ENCODE assay signal across 8 cellular contexts in genomic region chr6:31822038-31822821, GRCh38. TPM values are rescaled to one million over a fixed set of nuclear protein-coding genes. Genes with fewer than 3 reads are reported as not detected.
DNase-seq lines count a peak whose midpoint lies in the region; ATAC-seq and TF ChIP-seq lines count a peak whose summit lies in the region.

No MANE protein-coding gene starts in this region.

- peaks cover 44% of the 10 kb centered on the region for H3K4me1 Mint-ChIP-seq in activated T-helper 2 cell treated with anti-CD3 and anti-CD28 coated beads, Interferon-gamma antibody, Interleukin-2, Interleukin-4, amounts not matched to agents 10 μg/mL and 5 μg/mL and 100 μg/mL, durations not matched to agents 14 hours and 24 hours and 36 hours (ENCODE audit: low read depth)
- H3K4me1 Mint-ChIP-seq in naive thymus-derived CD4-positive, alpha-beta T cell, result peaks cover 9 to 72% (median 62%) of the 10 kb centered on the region in 7 donors

- peaks cover 17% of the 10 kb centered on the region for H3K36me3 Mint-ChIP-seq in activated T-helper 2 cell treated with anti-CD3 and anti-CD28 coated beads, Interferon-gamma antibody, Interleukin-2, Interleukin-4, amounts not matched to agents 10 μg/mL and 5 μg/mL and 100 μg/mL, durations not matched to agents 14 hours and 24 hours and 36 hours (ENCODE audit: low read depth)
- H3K36me3 Mint-ChIP-seq in naive thymus-derived CD4-positive, alpha-beta T cell, result peaks cover 0 to 13% (median 0%) of the 10 kb centered on the region in 5 donors

- DNase-seq in EL (peak; percentile 81), RKO (ENCODE audit: low spot score) (peak; percentile 89), fibroblast of the aortic adventitia (ENCODE audit: low read depth) (peak; percentile 93), suprapubic skin (ENCODE audit: low spot score in 2 of 2) (peak; percentile 93 to 94)
- peak; percentile 56 for DNase-seq in activated T-helper 2 cell treated with anti-CD3 and anti-CD28 coated beads, Interferon-gamma antibody, Interleukin-2, Interleukin-4, amounts not matched to agents 10 μg/mL and 5 μg/mL and 100 μg/mL, durations not matched to agents 14 hours and 24 hours and 36 hours (ENCODE audit: low spot score)
- DNase-seq in naive thymus-derived CD4-positive, alpha-beta T cell, result peak in 8 of 9 donors; percentile 46 to 72 (median 58)

- H3K9me3 Mint-ChIP-seq in activated T-helper 2 cell treated with anti-CD3 and anti-CD28 coated beads, Interferon-gamma antibody, Interleukin-2, Interleukin-4, amounts not matched to agents 10 μg/mL and 5 μg/mL and 100 μg/mL, durations not matched to agents 14 hours and 24 hours and 36 hours, result no peaks in the 10 kb centered on the region
- H3K9me3 Mint-ChIP-seq in naive thymus-derived CD4-positive, alpha-beta T cell, result no peaks in the 10 kb centered on the region

- POLR2A ChIA-PET in naive thymus-derived CD4-positive, alpha-beta T cell (lab: Charles Lee), result interaction anchor here (0.6 to 1.7 kb wide), 12 partner anchors 11 to 281 kb away, joined by 3 to 6 read pairs (median 4); partner anchors contain the start of genes ABHD16A, C6orf47, DDX39B and LY6G5C

- TF ChIP-seq POLR2A in suprapubic skin (IDR thresholded peaks at IDR 0.05), result peak in 1 of 2 donors; percentile 54

- no peaks in the 10 kb centered on the region for H3K27me3 ChIP-seq in naive thymus-derived CD4-positive, alpha-beta T cell (ENCODE audit: control insufficient read depth in 2 of 2, insufficient read depth in 2 of 2, low read length in 2 of 2)
- no peaks in the 10 kb centered on the region for H3K27me3 ChIP-seq in suprapubic skin

- no peaks in the 10 kb centered on the region for H3K36me3 ChIP-seq in naive thymus-derived CD4-positive, alpha-beta T cell (ENCODE audit: control insufficient read depth in 2 of 3, insufficient read depth in 3 of 3, low read length in 3 of 3)
- H3K36me3 ChIP-seq in suprapubic skin, result no peaks in the 10 kb centered on the region

- no peaks in the 10 kb centered on the region for H3K27me3 Mint-ChIP-seq in activated T-helper 2 cell treated with anti-CD3 and anti-CD28 coated beads, Interferon-gamma antibody, Interleukin-2, Interleukin-4, amounts not matched to agents 10 μg/mL and 5 μg/mL and 100 μg/mL, durations not matched to agents 14 hours and 24 hours and 36 hours (ENCODE audit: low read depth)
- no peaks in the 10 kb centered on the region for H3K27me3 Mint-ChIP-seq in naive thymus-derived CD4-positive, alpha-beta T cell

- peak overlapping the region; percentile 92 for H3K4me3 Mint-ChIP-seq in activated T-helper 2 cell treated with anti-CD3 and anti-CD28 coated beads, Interferon-gamma antibody, Interleukin-2, Interleukin-4, amounts not matched to agents 10 μg/mL and 5 μg/mL and 100 μg/mL, durations not matched to agents 14 hours and 24 hours and 36 hours (ENCODE audit: low read depth)
- peak overlapping the region; percentile 92 to 98 (median 94) for H3K4me3 Mint-ChIP-seq in naive thymus-derived CD4-positive, alpha-beta T cell

- peak overlapping the region; percentile 68 for H3K4me3 ChIP-seq in fibroblast of the aortic adventitia (ENCODE audit: low read depth, low read length)
- peak overlapping the region; percentile 92 for H3K4me3 ChIP-seq in naive thymus-derived CD4-positive, alpha-beta T cell (ENCODE audit: low read length)
- peak overlapping the region; percentile 61 for H3K4me3 ChIP-seq in suprapubic skin

- TF ChIP-seq EP300 in suprapubic skin (IDR thresholded peaks at IDR 0.05), result no peak

- peak overlapping the region; percentile 94 for H3K27ac Mint-ChIP-seq in activated T-helper 2 cell treated with anti-CD3 and anti-CD28 coated beads, Interferon-gamma antibody, Interleukin-2, Interleukin-4, amounts not matched to agents 10 μg/mL and 5 μg/mL and 100 μg/mL, durations not matched to agents 14 hours and 24 hours and 36 hours
- peak overlapping the region; percentile 87 to 98 (median 94) for H3K27ac Mint-ChIP-seq in naive thymus-derived CD4-positive, alpha-beta T cell

- WGBS in suprapubic skin, result 1% methylated on average over 25 of the region's 25 CpGs

- H3K27ac ChIP-seq in naive thymus-derived CD4-positive, alpha-beta T cell (ENCODE audit: low read depth, low read length), result peak overlapping the region; percentile 81
- peak overlapping the region; percentile 96 for H3K27ac ChIP-seq in suprapubic skin

- CTCF ChIA-PET in naive thymus-derived CD4-positive, alpha-beta T cell (lab: Charles Lee), result interaction anchor here (0.6 to 1.3 kb wide), 2 partner anchors 67 to 92 kb away, joined by 3 to 6 read pairs; partner anchors contain the start of gene DDAH2

- H3K9me3 ChIP-seq in naive thymus-derived CD4-positive, alpha-beta T cell (ENCODE audit: control insufficient read depth in 2 of 3, low read length in 3 of 3), result no peaks in the 10 kb centered on the region
- no peaks in the 10 kb centered on the region for H3K9me3 ChIP-seq in suprapubic skin

- intact Hi-C loops in activated T-helper 2 cell treated with anti-CD3 and anti-CD28 coated beads, Interferon-gamma antibody, Interleukin-2, Interleukin-4, amounts not matched to agents 10 μg/mL and 5 μg/mL and 100 μg/mL, durations not matched to agents 14 hours and 24 hours and 36 hours (cut with micrococcal nuclease), result loop anchor here (1.0 to 10.0 kb wide), 3 partner anchors 40 to 247 kb away; partner anchors contain the start of genes BAG6, LTA, NEU1 and TNF
- intact Hi-C loops in naive thymus-derived CD4-positive, alpha-beta T cell (cut with micrococcal nuclease), result loop anchor here (1.0 to 10.0 kb wide), 2 partner anchors 157 to 373 kb away; partner anchors contain the start of genes GPSM3 (in 1 of the 2) and PBX2 (in 1 of the 2)

- peaks cover 24 to 27% of the 10 kb centered on the region in 2 donors for H3K4me1 ChIP-seq in naive thymus-derived CD4-positive, alpha-beta T cell (ENCODE audit: control insufficient read depth in 2 of 2, insufficient read depth in 2 of 2, low read length in 2 of 2)
- H3K4me1 ChIP-seq in suprapubic skin, result peaks cover 87% of the 10 kb centered on the region

- TF ChIP-seq CTCF in fibroblast of the aortic adventitia (IDR thresholded peaks at IDR 0.05; ENCODE audit: insufficient read depth, low read length), result no peak
- no peak for TF ChIP-seq CTCF in suprapubic skin (IDR thresholded peaks at IDR 0.05)

- ATAC-seq in HG02588 (IDR thresholded peaks at IDR 0.05; ENCODE audit: unreplicated experiment), result peak; percentile 43
- peak; percentile 57 for ATAC-seq in naive thymus-derived CD4-positive, alpha-beta T cell
- no peak for ATAC-seq in GM19452 (IDR thresholded peaks at IDR 0.05; ENCODE audit: unreplicated experiment)

RNA-seq across cellular contexts. Expression of gene HSPA1B, which starts 5.3 kb away (rescaled TPM):
- 116 and 120 TPM in 2 replicates for total RNA-seq in activated T-helper 2 cell treated with anti-CD3 and anti-CD28 coated beads, Interferon-gamma antibody, Interleukin-2, Interleukin-4, amounts not matched to agents 10 μg/mL and 5 μg/mL and 100 μg/mL, durations not matched to agents 14 hours and 24 hours and 36 hours
- 62.0 and 112 TPM in 2 replicates for total RNA-seq in fibroblast of the aortic adventitia (ENCODE audit: low replicate concordance)
- total RNA-seq in naive thymus-derived CD4-positive, alpha-beta T cell, result 10 to 100 TPM in 4 of 5 experiments, 1 to 10 TPM in 1; 8.6 to 68.9 (median 28.9) TPM
- polyA plus RNA-seq in naive thymus-derived CD4-positive, alpha-beta T cell, result 1 to 10 TPM; 2.8 to 3.6 TPM
- total RNA-seq in suprapubic skin, result 100 to 1,000 TPM; 243 to 686 (median 558) TPM

RNA-seq across cellular contexts. Expression of gene HSPA1A, which starts 6.9 kb away (rescaled TPM):
- total RNA-seq in activated T-helper 2 cell treated with anti-CD3 and anti-CD28 coated beads, Interferon-gamma antibody, Interleukin-2, Interleukin-4, amounts not matched to agents 10 μg/mL and 5 μg/mL and 100 μg/mL, durations not matched to agents 14 hours and 24 hours and 36 hours, result 112 and 118 TPM in 2 replicates
- total RNA-seq in fibroblast of the aortic adventitia (ENCODE audit: low replicate concordance) (52.8 and 76.9 TPM in 2 replicates), suprapubic skin (100 to 1,000 TPM; 200 to 464 (median 408) TPM)
- total RNA-seq in naive thymus-derived CD4-positive, alpha-beta T cell, result 100 to 1,000 TPM in 1 of 5 experiments, 10 to 100 TPM in 3, 1 to 10 TPM in 1; 6.7 to 125 (median 30.3) TPM
- polyA plus RNA-seq in naive thymus-derived CD4-positive, alpha-beta T cell, result 10 to 100 TPM; 26.0 to 52.5 TPM

RNA-seq across cellular contexts. Expression of gene HSPA1L, which starts 7.1 kb away (rescaled TPM):
- 2.1 and 2.4 TPM in 2 replicates for total RNA-seq in activated T-helper 2 cell treated with anti-CD3 and anti-CD28 coated beads, Interferon-gamma antibody, Interleukin-2, Interleukin-4, amounts not matched to agents 10 μg/mL and 5 μg/mL and 100 μg/mL, durations not matched to agents 14 hours and 24 hours and 36 hours
- total RNA-seq in fibroblast of the aortic adventitia (ENCODE audit: low replicate concordance) (1.4 and 2.4 TPM in 2 replicates), suprapubic skin (1 to 10 TPM in 3 of 4 donors, under 1 TPM in 1; 0.83 to 3.1 (median 1.8) TPM)
- total RNA-seq in naive thymus-derived CD4-positive, alpha-beta T cell, result 1 to 10 TPM; 3.3 to 5.5 (median 4.7) TPM
- polyA plus RNA-seq in naive thymus-derived CD4-positive, alpha-beta T cell, result 1 to 10 TPM; 2.3 to 3.6 TPM

RNA-seq across cellular contexts. Expression of gene LSM2, which starts 15.5 kb away (rescaled TPM):
- 130 TPM in 2 replicates for total RNA-seq in activated T-helper 2 cell treated with anti-CD3 and anti-CD28 coated beads, Interferon-gamma antibody, Interleukin-2, Interleukin-4, amounts not matched to agents 10 μg/mL and 5 μg/mL and 100 μg/mL, durations not matched to agents 14 hours and 24 hours and 36 hours
- 49.5 and 88.3 TPM in 2 replicates for total RNA-seq in fibroblast of the aortic adventitia (ENCODE audit: low replicate concordance)
- 10 to 100 TPM; 22.9 to 94.5 (median 29.2) TPM for total RNA-seq in naive thymus-derived CD4-positive, alpha-beta T cell
- 10 to 100 TPM; 58.9 to 67.9 TPM for polyA plus RNA-seq in naive thymus-derived CD4-positive, alpha-beta T cell
- total RNA-seq in suprapubic skin, result 10 to 100 TPM; 21.7 to 39.5 (median 30.2) TPM

RNA-seq across cellular contexts. Expression of gene VARS1, which starts 26.7 kb away (rescaled TPM):
- 166 and 176 TPM in 2 replicates for total RNA-seq in activated T-helper 2 cell treated with anti-CD3 and anti-CD28 coated beads, Interferon-gamma antibody, Interleukin-2, Interleukin-4, amounts not matched to agents 10 μg/mL and 5 μg/mL and 100 μg/mL, durations not matched to agents 14 hours and 24 hours and 36 hours
- total RNA-seq in fibroblast of the aortic adventitia (ENCODE audit: low replicate concordance), result 19.6 and 68.8 TPM in 2 replicates
- total RNA-seq in naive thymus-derived CD4-positive, alpha-beta T cell, result 10 to 100 TPM; 34.3 to 84.2 (median 53.2) TPM
- 10 to 100 TPM; 32.2 to 44.8 TPM for polyA plus RNA-seq in naive thymus-derived CD4-positive, alpha-beta T cell
- total RNA-seq in suprapubic skin, result 10 to 100 TPM; 48.8 to 60.0 (median 59.1) TPM
